Comparison of ENCODE assay signal across 2 cellular contexts in genomic region chr14:90426663-90427062, GRCh38.
TF ChIP-seq lines count a peak whose summit lies in the region.

No MANE protein-coding gene starts in this region.

TF ChIP-seq in liver, 16 proteins besides CTCF, POLR2A, EP300 and RAD21:
- TF ChIP-seq ZBTB33 (IDR thresholded peaks at IDR 0.05), result no peak
- peak; percentile 13 for TF ChIP-seq NR2F2 (IDR thresholded peaks at IDR 0.05)
- no peak for TF ChIP-seq HNF4G (IDR thresholded peaks at IDR 0.05)

TF ChIP-seq in HepG2, 621 proteins besides CTCF, POLR2A, EP300 and RAD21 (continued from another document):
- no peak for TF ChIP-seq ZBED4 (CRISPR knock-in tag; IDR thresholded peaks at IDR 0.05; ENCODE audit: borderline replicate concordance)
